ENCODE assay signal across 10 cellular contexts in genomic region chr12:104956870-104957301, GRCh38. TPM values are rescaled to one million over a fixed set of nuclear protein-coding genes. Genes with fewer than 3 reads are reported as not detected.
DNase-seq lines count a peak whose midpoint lies in the region; TF ChIP-seq lines count a peak whose summit lies in the region.
"Had no signal": no experiment of that assay in that cellular context is flagged by ENCODE, and none has a peak within 500 bp of the region (broad histone marks: within the 10 kb centered on the region; RNA-seq: fewer than 3 reads in every experiment).

No MANE protein-coding gene starts in this region.

- TF ChIP-seq POLR2A in Peyer's patch (IDR thresholded peaks at IDR 0.05) = no peak
- TF ChIP-seq POLR2A in stomach (IDR thresholded peaks at IDR 0.05) = no peak

- H3K36me3 ChIP-seq in Peyer's patch (no peaks in the 10 kb centered on the region), stomach (no peaks in the 10 kb centered on the region)
- H3K36me3 ChIP-seq: left lung had no signal

- WGBS in stomach, 5 donors = 12 to 32% (median 18%) methylated on average over 7 of the region's 7 CpGs

- H3K9me3 ChIP-seq in Peyer's patch (no peaks in the 10 kb centered on the region), stomach (no peaks in the 10 kb centered on the region)
- H3K9me3 ChIP-seq: left lung had no signal

- peak overlapping the region in 1 of 4 donors; percentile 84 for H3K27ac ChIP-seq in Peyer's patch
- peak overlapping the region in 4 of 5 donors; percentile 91 to 95 (median 94) for H3K27ac ChIP-seq in stomach
- H3K27ac ChIP-seq: SK-N-MC had no signal

- H3K4me1 Mint-ChIP-seq in activated CD4-positive, alpha-beta T cell treated with anti-CD3 and anti-CD28 coated beads, Interleukin-2, amount 10 ng/mL, durations not matched to agents 24 days and 14 days = peaks cover 32% of the 10 kb centered on the region

- peak overlapping the region; percentile 83 for H3K4me3 Mint-ChIP-seq in activated CD4-positive, alpha-beta T cell treated with anti-CD3 and anti-CD28 coated beads, Interleukin-2, amount 10 ng/mL, durations not matched to agents 24 days and 14 days

- H3K4me3 ChIP-seq in Peyer's patch = peak overlapping the region in 3 of 4 donors; percentile 88 to 99 (median 99)
- peak overlapping the region; percentile 77 to 91 (median 90) for H3K4me3 ChIP-seq in stomach

- TF ChIP-seq CTCF in Peyer's patch (IDR thresholded peaks at IDR 0.05) = no peak
- TF ChIP-seq CTCF in stomach (IDR thresholded peaks at IDR 0.05) = no peak

- H3K27me3 Mint-ChIP-seq in activated CD4-positive, alpha-beta T cell treated with anti-CD3 and anti-CD28 coated beads, Interleukin-2, amount 10 ng/mL, durations not matched to agents 24 days and 14 days = peaks cover 31% of the 10 kb centered on the region

- TF ChIP-seq EP300 in stomach (IDR thresholded peaks at IDR 0.05) = no peak

- H3K27me3 ChIP-seq in Peyer's patch = no peaks in the 10 kb centered on the region
- H3K27me3 ChIP-seq in stomach = no peaks in the 10 kb centered on the region

- H3K27ac Mint-ChIP-seq in activated CD4-positive, alpha-beta T cell treated with anti-CD3 and anti-CD28 coated beads, Interleukin-2, amount 10 ng/mL, durations not matched to agents 24 days and 14 days = peak overlapping the region; percentile 18

- H3K4me1 ChIP-seq in Peyer's patch (peaks cover 0 to 25% (median 5%) of the 10 kb centered on the region in 4 donors), stomach (peaks cover 15 to 56% (median 44%) of the 10 kb centered on the region in 4 donors)

- peaks cover 2% of the 10 kb centered on the region for H3K36me3 Mint-ChIP-seq in activated CD4-positive, alpha-beta T cell treated with anti-CD3 and anti-CD28 coated beads, Interleukin-2, amount 10 ng/mL, durations not matched to agents 24 days and 14 days (ENCODE audit: low read depth)

- no peaks in the 10 kb centered on the region for H3K9me3 Mint-ChIP-seq in activated CD4-positive, alpha-beta T cell treated with anti-CD3 and anti-CD28 coated beads, Interleukin-2, amount 10 ng/mL, durations not matched to agents 24 days and 14 days

- intact Hi-C loops in activated CD4-positive, alpha-beta T cell treated with anti-CD3 and anti-CD28 coated beads, Interleukin-2, amount 10 ng/mL, durations not matched to agents 24 days and 14 days (cut with micrococcal nuclease) = loop anchor here (5.0 to 10.0 kb wide), 4 partner anchors 260 to 500 kb away; partner anchors contain the start of gene CHST11
- intact Hi-C loops in stomach (cut with DNase I; ENCODE audit: low total_unique reads) = no loop called here

- peak; percentile 54 for DNase-seq in activated CD4-positive, alpha-beta T cell treated with anti-CD3 and anti-CD28 coated beads, Interleukin-2, amount 10 ng/mL, durations not matched to agents 24 days and 14 days
- no peak for DNase-seq in activated CD4-positive, alpha-beta T cell treated with anti-CD3 and anti-CD28 coated beads for 1 hour
- DNase-seq in Peyer's patch (no peak), fibroblast of peridontal ligament (ENCODE audit: extremely low read depth) (peak; percentile 28), stomach (no peak), OCI-M2 (lab: John Stamatoyannopoulos, UW; ENCODE audit: unreplicated experiment) (no peak), GDM1 (lab: John Stamatoyannopoulos, UW) (no peak)
- DNase-seq in stimulated activated CD4-positive, alpha-beta T cell treated with anti-CD3 and anti-CD28 coated beads, Interleukin-15, amount 100 ng/mL, for 24 hours = no peak
- DNase-seq: left lung had no signal

RNA-seq across cellular contexts. Expression of gene SLC41A2, which starts 1.2 kb away (rescaled TPM):
- 11.5 and 12.3 TPM in 2 replicates for total RNA-seq in activated CD4-positive, alpha-beta T cell treated with anti-CD3 and anti-CD28 coated beads, Interleukin-2, amount 10 ng/mL, durations not matched to agents 24 days and 14 days
- total RNA-seq in Peyer's patch (100 to 1,000 TPM in 2 of 4 donors, 10 to 100 TPM in 2; 11.6 to 178 (median 114) TPM), stomach (100 to 1,000 TPM in 4 of 5 donors, 10 to 100 TPM in 1; 26.8 to 208 (median 181) TPM)
- polyA plus RNA-seq in stomach = 10 to 100 TPM in 2 of 3 donors, 1 to 10 TPM in 1; 5.4 to 23.2 (median 14.8) TPM

RNA-seq across cellular contexts. Expression of gene NOPCHAP1, which starts 29.2 kb away (rescaled TPM):
- total RNA-seq in activated CD4-positive, alpha-beta T cell treated with anti-CD3 and anti-CD28 coated beads, Interleukin-2, amount 10 ng/mL, durations not matched to agents 24 days and 14 days = 39.8 and 41.3 TPM in 2 replicates
- total RNA-seq in Peyer's patch = 1 to 10 TPM; 1.2 to 7.1 (median 5.1) TPM
- 10 to 100 TPM in 1 of 5 donors, 1 to 10 TPM in 4; 2.6 to 29.8 (median 4.6) TPM for total RNA-seq in stomach
- polyA plus RNA-seq in stomach = 10 to 100 TPM; 14.2 to 18.1 (median 15.9) TPM

Comparison
In these comparisons a context has a peak if more than half of its experiments do, and no peak if none do; other contexts are left out.
1. DNase-seq: peak in activated CD4-positive, alpha-beta T cell treated with anti-CD3 and anti-CD28 coated beads, Interleukin-2, amount 10 ng/mL, durations not matched to agents 24 days and 14 days (single experiment) and fibroblast of peridontal ligament (single experiment); none in activated CD4-positive, alpha-beta T cell treated with anti-CD3 and anti-CD28 coated beads for 1 hour (single experiment), Peyer's patch (0 of 3), stomach (single experiment), stimulated activated CD4-positive, alpha-beta T cell treated with anti-CD3 and anti-CD28 coated beads, Interleukin-15, amount 100 ng/mL, for 24 hours (single experiment), OCI-M2 (single experiment) and GDM1 (single experiment).